ENCODE assay signal across 8 cellular contexts in genomic region chr19:50639121-50640112, GRCh38. TPM values are rescaled to one million over a fixed set of nuclear protein-coding genes. Genes with fewer than 3 reads are reported as not detected.
A peak's percentile ranks its signal among the peaks of the same experiment; 100 is the strongest.
DNase-seq lines count a peak whose midpoint lies in the region; ATAC-seq, FAIRE-seq and TF ChIP-seq lines count a peak whose summit lies in the region.

Gene SYT3, minus strand, starts transcription at chr19:50639881. Its CDS starts 2,470 bp downstream, at chr19:50637411.

- no peak for FAIRE-seq in GM12878 (lab: Jason Lieb, UNC)

- POLR2A ChIA-PET in Panc1 (lab: Charles Lee), result no interaction called here
- POLR2A ChIA-PET in GM12878 (lab: Charles Lee), result no interaction called here

- H3K36me3 ChIP-seq in Panc1 (ENCODE audit: control insufficient read depth, insufficient read depth, low read length) (no peaks in the 10 kb centered on the region), GM12878 (ENCODE audit: control insufficient read depth in 2 of 2, insufficient read depth in 2 of 2, low read length in 1 of 2) (no peaks in the 10 kb centered on the region)

- SMC1A ChIA-PET in GM12878 (lab: Charles Lee; ENCODE audit: uncharacterized antibody, unreplicated experiment), result no interaction called here

- in situ Hi-C loops in Panc1 (cut with HindIII; ENCODE audit: low pct_unique_long_range_greater_than_20kb, low sequenced_read_pairs) (no loop called here), GM12878 (cut with MboI) (no loop called here)

- BruUV-seq in Panc1 (replicated peaks; lab: Mats Ljungman, UMichigan), result no TSS peak
- no TSS peak for BruUV-seq in GM12878 (replicated peaks; lab: Mats Ljungman, UMichigan)

- 12% methylated on average over 42 of the region's 76 CpGs for WGBS in GM12878 (ENCODE audit: insufficient coverage, insufficient replicate concordance, low lambda C conversion rate, missing lambda C conversion rate)

- no peak for TF ChIP-seq RAD21 in GM12878 (IDR thresholded peaks at IDR 0.05; ENCODE audit: insufficient read depth, low read depth, low read length)

- no peak within 1 kb of the TSS for H2AFZ ChIP-seq in GM12878 (ENCODE audit: control insufficient read depth, low read depth, low read length)

- CTCF ChIA-PET in Panc1 (lab: Charles Lee) (no interaction called here), GM12878 (lab: Yijun Ruan, JAX) (no interaction called here)

- no peak for TF ChIP-seq POLR2A in GM12878 (IDR thresholded peaks at IDR 0.05; ENCODE audit: low read depth, low read length)

- DNase-seq in NCI-H146 (lab: John Stamatoyannopoulos, UW) (peak; percentile 11), NCI-H146 treated with DMSO at 0.1 percent for 48 hours (lab: John Stamatoyannopoulos, UW; ENCODE audit: unreplicated experiment) (no peak), Panc1 (ENCODE audit: low read depth, low spot score) (no peak), GM12878 (ENCODE audit: low read depth, low spot score) (no peak), inferior parietal cortex (ENCODE audit: extremely low spot score) (peak; percentile 68)
- peak; percentile 33 for DNase-seq in stimulated activated CD4-positive, alpha-beta T cell treated with anti-CD3 and anti-CD28 coated beads, Interleukin-1b, Interleukin-23, amount 100 ng/mL, for 48 hours

- RAD21 ChIA-PET in GM12878 (lab: Charles Lee; ENCODE audit: unreplicated experiment), result no interaction called here

- H3K27ac ChIP-seq in Panc1 (ENCODE audit: low read length) (no peak within 1 kb of the TSS), GM12878 (ENCODE audit: control insufficient read depth, insufficient read depth) (no peak within 1 kb of the TSS)

- no peaks in the 10 kb centered on the region for H3K4me1 ChIP-seq in Panc1 (ENCODE audit: control insufficient read depth, insufficient read depth, low read length)
- no peaks in the 10 kb centered on the region for H3K4me1 ChIP-seq in GM12878 (ENCODE audit: control insufficient read depth, insufficient read depth, low read length)

- intact Hi-C loops in Panc1 (cut with micrococcal nuclease; ENCODE audit: unreplicated experiment) (no loop called here), GM12878 (cut with micrococcal nuclease; ENCODE audit: unreplicated experiment) (no loop called here)

- TF ChIP-seq EP300 in GM12878 (IDR thresholded peaks at IDR 0.05; ENCODE audit: borderline replicate concordance in 1 of 2, control insufficient read depth in 1 of 2, low read depth in 2 of 2, low read length in 2 of 2), result no peak

- TF ChIP-seq CTCF in Panc1 (IDR thresholded peaks at IDR 0.05) (no peak), GM12878 (IDR thresholded peaks at IDR 0.05 in 2 of 3, conservative IDR thresholded peaks at IDR 0.05 in 1 of 3; ENCODE audit: control insufficient read depth in 2 of 3, extremely low read depth in 1 of 3, insufficient read depth in 1 of 3, low read depth in 3 of 3, low read length in 3 of 3) (no peak)

- H3K27me3 ChIP-seq in Panc1 (ENCODE audit: control insufficient read depth, insufficient read depth, low read length) (peaks cover 7% of the 10 kb centered on the region), GM12878 (replicated peaks in 1 of 2; ENCODE audit: control insufficient read depth in 2 of 2, insufficient read depth in 2 of 2, low read length in 1 of 2) (peaks cover 2 to 5% of the 10 kb centered on the region in 2 experiments; a peak in 3 of 4 replicates)

- no peaks in the 10 kb centered on the region for H4K20me1 ChIP-seq in GM12878 (ENCODE audit: control insufficient read depth, insufficient read depth)

- peak; percentile 73; the same call in 1 of the 2 replicates for ATAC-seq in Panc1
- no peak for ATAC-seq in GM12878
- ATAC-seq in GM21423 (IDR thresholded peaks at IDR 0.05; ENCODE audit: unreplicated experiment), result no peak
- ATAC-seq in GM21381 (IDR thresholded peaks at IDR 0.05; ENCODE audit: unreplicated experiment), result no peak

- no peaks in the 10 kb centered on the region for H3K79me2 ChIP-seq in GM12878 (ENCODE audit: control insufficient read depth, insufficient read depth, low read length)

- no peak within 1 kb of the TSS for H3K9ac ChIP-seq in GM12878 (ENCODE audit: control insufficient read depth, insufficient read depth, low read length)

- no peak within 1 kb of the TSS for H3K4me2 ChIP-seq in GM12878 (ENCODE audit: control insufficient read depth, insufficient read depth)

- H3K9me3 ChIP-seq in Panc1 (ENCODE audit: control insufficient read depth, insufficient read depth, low read depth, low read length) (no peaks in the 10 kb centered on the region), GM12878 (replicated peaks; ENCODE audit: control insufficient read depth, insufficient read depth, low read length) (no peaks in the 10 kb centered on the region; the same call in 2 of the 3 replicates)

- H3K4me3 ChIP-seq in Panc1 (ENCODE audit: low read depth in 2 of 2, low read length in 2 of 2), result peak within 1 kb of the TSS; percentile 15 to 41
- no peak within 1 kb of the TSS for H3K4me3 ChIP-seq in GM12878

TF ChIP-seq in GM12878, 131 proteins besides CTCF, POLR2A, EP300 and RAD21:
- TF ChIP-seq, protein P1, sequence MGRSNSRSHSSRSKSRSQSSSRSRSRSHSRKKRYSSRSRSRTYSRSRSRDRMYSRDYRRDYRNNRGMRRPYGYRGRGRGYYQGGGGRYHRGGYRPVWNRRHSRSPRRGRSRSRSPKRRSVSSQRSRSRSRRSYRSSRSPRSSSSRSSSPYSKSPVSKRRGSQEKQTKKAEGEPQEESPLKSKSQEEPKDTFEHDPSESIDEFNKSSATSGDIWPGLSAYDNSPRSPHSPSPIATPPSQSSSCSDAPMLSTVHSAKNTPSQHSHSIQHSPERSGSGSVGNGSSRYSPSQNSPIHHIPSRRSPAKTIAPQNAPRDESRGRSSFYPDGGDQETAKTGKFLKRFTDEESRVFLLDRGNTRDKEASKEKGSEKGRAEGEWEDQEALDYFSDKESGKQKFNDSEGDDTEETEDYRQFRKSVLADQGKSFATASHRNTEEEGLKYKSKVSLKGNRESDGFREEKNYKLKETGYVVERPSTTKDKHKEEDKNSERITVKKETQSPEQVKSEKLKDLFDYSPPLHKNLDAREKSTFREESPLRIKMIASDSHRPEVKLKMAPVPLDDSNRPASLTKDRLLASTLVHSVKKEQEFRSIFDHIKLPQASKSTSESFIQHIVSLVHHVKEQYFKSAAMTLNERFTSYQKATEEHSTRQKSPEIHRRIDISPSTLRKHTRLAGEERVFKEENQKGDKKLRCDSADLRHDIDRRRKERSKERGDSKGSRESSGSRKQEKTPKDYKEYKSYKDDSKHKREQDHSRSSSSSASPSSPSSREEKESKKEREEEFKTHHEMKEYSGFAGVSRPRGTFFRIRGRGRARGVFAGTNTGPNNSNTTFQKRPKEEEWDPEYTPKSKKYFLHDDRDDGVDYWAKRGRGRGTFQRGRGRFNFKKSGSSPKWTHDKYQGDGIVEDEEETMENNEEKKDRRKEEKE (IDR thresholded peaks at IDR 0.05), result no peak
- TF ChIP-seq TBL1XR1 (IDR thresholded peaks at IDR 0.05; ENCODE audit: low read depth, low read length), result no peak
- TF ChIP-seq SIX5 (IDR thresholded peaks at IDR 0.05; ENCODE audit: low read depth, low read length, severe bottlenecking), result peak; percentile 81
- no peak for TF ChIP-seq BMI1 (IDR thresholded peaks at IDR 0.05; ENCODE audit: borderline replicate concordance)
- TF ChIP-seq HCFC1 (IDR thresholded peaks at IDR 0.05; ENCODE audit: low read length), result peak; percentile 75

RNA-seq across cellular contexts. Expression of gene SYT3, which starts in this region (rescaled TPM):
- total RNA-seq in Panc1 (2021; ENCODE audit: unreplicated experiment), result not detected
- 0.15 TPM for polyA plus RNA-seq in Panc1 (2012; ENCODE audit: insufficient read length)
- not detected in 2 replicates for total RNA-seq in GM12878 (2013; cell fraction: nucleolus; rRNA removed)
- total RNA-seq in GM12878 (2014; rRNA removed), result not detected in 2 replicates
- not detected in 2 replicates for total RNA-seq in GM12878 (2014; rRNA removed; fragmentation: Illumina TruSeq; extraction: Trizol)
- total RNA-seq in GM12878 (2021), result not detected in 2 replicates
- polyA plus RNA-seq in GM12878 (2011; ENCODE audit: low read depth), result not detected
- polyA plus RNA-seq in GM12878 (2011; rRNA removed), result 0.03 and 0.05 TPM in 2 replicates
- 0.15 and 0.24 TPM in 2 replicates for polyA plus RNA-seq in GM12878 (2011; cell fraction: cytosol; rRNA removed)
- polyA plus RNA-seq in GM12878 (2011; cell fraction: nucleus; rRNA removed), result 0.49 and 0.66 TPM in 2 replicates
- polyA plus RNA-seq in GM12878 (2012), result not detected in 2 replicates
- polyA plus RNA-seq in GM12878 (2014; fragmentation: Illumina TruSeq; extraction: Trizol), result not detected in 2 replicates
- polyA plus RNA-seq in GM12878 (2014; fragmentation: Nextera tagmentation; extraction: Ambion mirVana), result not detected
- polyA plus RNA-seq in GM12878 (2014; rRNA removed), result 0.18 TPM in 1 of 2 replicates, not detected in the other
- polyA plus RNA-seq in GM12878 (2016; fragmentation: Nextera tagmentation; extraction: Ambion mirVana), result not detected
- polyA minus RNA-seq in GM12878 (2011; rRNA and poly(A)+ RNA removed), result 0.10 and 0.15 TPM in 2 replicates
- not detected in 2 replicates for polyA minus RNA-seq in GM12878 (2011; cell fraction: cytosol; rRNA and poly(A)+ RNA removed)
- 0.29 TPM in 1 of 2 replicates, not detected in the other for polyA minus RNA-seq in GM12878 (2011; cell fraction: nucleus; rRNA and poly(A)+ RNA removed)

Comparison
In these comparisons a context has a peak if more than half of its experiments do, and no peak if none do; other contexts are left out.
1. DNase-seq: peak in NCI-H146 (single experiment), inferior parietal cortex (single experiment) and stimulated activated CD4-positive, alpha-beta T cell treated with anti-CD3 and anti-CD28 coated beads, Interleukin-1b, Interleukin-23, amount 100 ng/mL, for 48 hours (single experiment); none in NCI-H146 treated with DMSO at 0.1 percent for 48 hours (single experiment), Panc1 (single experiment) and GM12878 (single experiment).
2. Peak in ATAC-seq and H3K4me3 ChIP-seq in Panc1; RNA of the gene not detected or under 1 TPM.